In genomic region chr6:30883743-30884520, GRCh38 we compare ENCODE assay signal across 8 cellular contexts. TPM values are rescaled to one million over a fixed set of nuclear protein-coding genes. Genes with fewer than 3 reads are reported as not detected.
DNase-seq lines count a peak whose midpoint lies in the region; ATAC-seq and TF ChIP-seq lines count a peak whose summit lies in the region.

DDR1 (plus strand) TSS chr6:30884519; CDS start chr6:30888730, 4,211 bp downstream.

- no peaks in the 10 kb centered on the region for H3K36me3 Mint-ChIP-seq in activated naive CD4-positive, alpha-beta T cell treated with anti-CD3 and anti-CD28 coated beads, Interleukin-2, amount 50 U/mL, for 24 hours
- no peaks in the 10 kb centered on the region for H3K36me3 Mint-ChIP-seq in neural crest cell (ENCODE audit: low read depth)
- peaks cover 5% of the 10 kb centered on the region for H3K36me3 Mint-ChIP-seq in type B pancreatic cell

- TF ChIP-seq CTCF in neural crest cell (conservative IDR thresholded peaks at IDR 0.05) (peak; percentile 12), type B pancreatic cell (conservative IDR thresholded peaks at IDR 0.05) (no peak)

- ATAC-seq in HG02642 (IDR thresholded peaks at IDR 0.05; ENCODE audit: poor library complexity, unreplicated experiment) = peak; percentile 43

- H3K27ac Mint-ChIP-seq in activated naive CD4-positive, alpha-beta T cell treated with anti-CD3 and anti-CD28 coated beads, Interleukin-2, amount 50 U/mL, for 24 hours = peak within 1 kb of the TSS; percentile 68
- peak within 1 kb of the TSS; percentile 97 for H3K27ac Mint-ChIP-seq in neural crest cell (ENCODE audit: unreplicated experiment)
- H3K27ac Mint-ChIP-seq in type B pancreatic cell = peak within 1 kb of the TSS; percentile 99

- peak within 1 kb of the TSS; percentile 88 for H3K4me3 Mint-ChIP-seq in activated naive CD4-positive, alpha-beta T cell treated with anti-CD3 and anti-CD28 coated beads, Interleukin-2, amount 50 U/mL, for 24 hours
- H3K4me3 Mint-ChIP-seq in neural crest cell = peak within 1 kb of the TSS; percentile 96
- peak within 1 kb of the TSS; percentile 93 for H3K4me3 Mint-ChIP-seq in type B pancreatic cell

- DNase-seq in CD1c-positive myeloid dendritic cell (ENCODE audit: extremely low spot score) (peak; percentile 48), RKO (ENCODE audit: low spot score) (peak; percentile 53), germinal center (ENCODE audit: low spot score) (peak; percentile 71), neural crest cell (ENCODE audit: low read depth, low spot score) (peak; percentile 29), type B pancreatic cell (ENCODE audit: extremely low spot score, unreplicated experiment) (no peak), cerebellar nuclear complex (lab: John Stamatoyannopoulos, UW) (no peak)

- H3K9me3 Mint-ChIP-seq in activated naive CD4-positive, alpha-beta T cell treated with anti-CD3 and anti-CD28 coated beads, Interleukin-2, amount 50 U/mL, for 24 hours = no peaks in the 10 kb centered on the region
- no peaks in the 10 kb centered on the region for H3K9me3 Mint-ChIP-seq in neural crest cell
- no peaks in the 10 kb centered on the region for H3K9me3 Mint-ChIP-seq in type B pancreatic cell

- peaks cover 40% of the 10 kb centered on the region for H3K4me1 Mint-ChIP-seq in activated naive CD4-positive, alpha-beta T cell treated with anti-CD3 and anti-CD28 coated beads, Interleukin-2, amount 50 U/mL, for 24 hours
- H3K4me1 Mint-ChIP-seq in neural crest cell (peaks cover 73% of the 10 kb centered on the region), type B pancreatic cell (ENCODE audit: unreplicated experiment) (peaks cover 63% of the 10 kb centered on the region)

- no peaks in the 10 kb centered on the region for H3K27me3 Mint-ChIP-seq in activated naive CD4-positive, alpha-beta T cell treated with anti-CD3 and anti-CD28 coated beads, Interleukin-2, amount 50 U/mL, for 24 hours
- H3K27me3 Mint-ChIP-seq in neural crest cell (ENCODE audit: low read depth) (no peaks in the 10 kb centered on the region), type B pancreatic cell (no peaks in the 10 kb centered on the region)

RNA-seq across cellular contexts. Expression of gene DDR1, which starts in this region (rescaled TPM):
- total RNA-seq in neural crest cell = 160 and 178 TPM in 2 replicates
- 197 and 315 TPM in 2 replicates for total RNA-seq in type B pancreatic cell (ENCODE audit: low replicate concordance)

Comparison
In these comparisons a context has a peak if more than half of its experiments do, and no peak if none do; other contexts are left out.
1. DNase-seq: peak in CD1c-positive myeloid dendritic cell (single experiment), RKO (single experiment), germinal center (single experiment) and neural crest cell (single experiment); none in type B pancreatic cell (single experiment) and cerebellar nuclear complex (0 of 2).
2. Peak in every context shown above with its lines, with median percentiles within 50 percentile points of each other: H3K27ac Mint-ChIP-seq and H3K4me3 Mint-ChIP-seq.